ENCODE assay signal across 11 cellular contexts in the genomic region with DNA sequence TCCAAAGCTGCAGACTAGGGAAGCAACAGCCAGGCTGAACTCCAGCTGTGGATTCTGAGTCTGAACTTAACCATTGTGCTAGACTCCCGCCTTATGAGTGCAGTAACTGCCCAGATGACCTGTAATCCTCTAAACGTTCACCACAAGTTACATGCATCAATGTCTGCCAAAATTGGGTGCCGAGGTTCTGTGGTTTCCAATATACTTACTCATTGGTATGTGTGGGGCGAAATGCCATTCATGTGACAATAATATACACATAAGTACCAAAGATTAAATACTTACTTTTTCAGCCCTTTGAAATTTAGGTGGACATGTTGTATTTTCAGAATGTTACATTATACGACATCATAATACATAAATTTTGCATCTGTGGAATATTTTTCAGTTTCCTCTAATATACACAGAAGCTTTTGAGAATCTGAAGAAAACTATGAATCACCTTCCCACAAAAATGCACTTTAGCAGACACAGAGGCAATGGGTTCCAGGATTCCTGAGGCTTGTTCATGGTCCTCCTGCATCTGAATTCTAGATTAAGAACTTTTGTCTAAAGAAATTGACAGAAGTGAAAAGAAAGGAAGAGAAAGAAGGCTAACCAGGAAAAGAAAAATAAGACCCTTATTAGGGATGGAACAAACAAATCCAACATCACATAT. TPM values are rescaled to one million over a fixed set of nuclear protein-coding genes. Genes with fewer than 3 reads are reported as not detected.
DNase-seq lines count a peak whose midpoint lies in the region; ATAC-seq and TF ChIP-seq lines count a peak whose summit lies in the region.
"Had no signal": no experiment of that assay in that cellular context is flagged by ENCODE, and none has a peak within 500 bp of the region (broad histone marks: within the 10 kb centered on the region; RNA-seq: fewer than 3 reads in every experiment).

No MANE protein-coding gene starts in this region.

- no peaks in the 10 kb centered on the region for H3K79me2 ChIP-seq in HCT116 (ENCODE audit: insufficient read depth, low read length)

- CTCF ChIA-PET in HCT116 (lab: Charles Lee), result no interaction called here

- no peaks in the 10 kb centered on the region for H3K36me3 ChIP-seq in HCT116 (ENCODE audit: control insufficient read depth in 1 of 2, insufficient read depth in 2 of 2, low read length in 2 of 2)

- POLR2A ChIA-PET in HCT116 (lab: Charles Lee), result no interaction called here

- TF ChIP-seq CTCF in HCT116 (IDR thresholded peaks at IDR 0.05 in 2 of 3, conservative IDR thresholded peaks at IDR 0.05 in 1 of 3; ENCODE audit: borderline replicate concordance in 1 of 3, insufficient read depth in 1 of 3, low read depth in 2 of 3, low read length in 2 of 3), result no peak
- no peak for TF ChIP-seq CTCF in fibroblast of pulmonary artery (IDR thresholded peaks at IDR 0.05; ENCODE audit: low read length, missing control alignments)

- no peak for DNase-seq in HCT116 (ENCODE audit: low read depth, low spot score)
- peak; percentile 73 to 87 for DNase-seq in SW 1271 (lab: John Stamatoyannopoulos, UW)
- DNase-seq in fibroblast of pulmonary artery (ENCODE audit: low read depth), result peak; percentile 68
- peak; percentile 86 for DNase-seq in stromal cell of bone marrow (ENCODE audit: low read depth)
- DNase-seq in LoVo (ENCODE audit: low spot score), result no peak
- no peak for DNase-seq in posterior cingulate gyrus
- DNase-seq: activated CD4-positive, alpha-beta T cell treated with anti-CD3 and anti-CD28 coated beads for 4 hours; dorsolateral prefrontal cortex; NCI-H1048; NCI-H526 had no signal

- peaks cover 55% of the 10 kb centered on the region; the same call in 1 of the 2 replicates for H3K27me3 ChIP-seq in HCT116 (ENCODE audit: insufficient read depth, low read length)
- H3K27me3 ChIP-seq: dorsolateral prefrontal cortex had no signal

- H3K4me2 ChIP-seq in HCT116 (ENCODE audit: low read length), result no peak overlapping the region

- ATAC-seq in HCT116, result peak; percentile 44; the same call in 1 of the 2 replicates
- no peak for ATAC-seq in HG03521 (IDR thresholded peaks at IDR 0.05; ENCODE audit: unreplicated experiment)

- H3K9ac ChIP-seq in HCT116 (ENCODE audit: low read length), result no peak overlapping the region

- BruUV-seq in HCT116 (replicated peaks; lab: Mats Ljungman, UMichigan), result no TSS peak

- H3K4me3 ChIP-seq in HCT116 (replicated peaks in 1 of 2; ENCODE audit: low read depth in 1 of 2, low read length in 2 of 2) (no peak overlapping the region), fibroblast of pulmonary artery (replicated peaks; ENCODE audit: low read depth, low read length) (no peak overlapping the region)
- H3K4me3 ChIP-seq: dorsolateral prefrontal cortex had no signal

- no peak for TF ChIP-seq POLR2A in HCT116 (IDR thresholded peaks at IDR 0.05; ENCODE audit: borderline replicate concordance, extremely low read depth, insufficient read depth, insufficient read length)

- no peaks in the 10 kb centered on the region for H3K9me2 ChIP-seq in HCT116 (ENCODE audit: insufficient read depth)

- H2AFZ ChIP-seq in HCT116 (ENCODE audit: low read depth, low read length, poor library complexity, severe bottlenecking), result no peak overlapping the region

- no peak overlapping the region for H3K27ac ChIP-seq in HCT116 (ENCODE audit: low read depth, low read length)
- H3K27ac ChIP-seq: dorsolateral prefrontal cortex had no signal

- no peaks in the 10 kb centered on the region for H3K9me3 ChIP-seq in HCT116 (ENCODE audit: control insufficient read depth in 1 of 2, insufficient read depth in 1 of 2, low read depth in 1 of 2, low read length in 2 of 2)

- no peaks in the 10 kb centered on the region for H4K20me1 ChIP-seq in HCT116 (ENCODE audit: insufficient read depth)

- TF ChIP-seq RAD21 in HCT116 (IDR thresholded peaks at IDR 0.05; ENCODE audit: low read depth), result no peak

- intact Hi-C loops in HCT116 (cut with micrococcal nuclease) (no loop called here), posterior cingulate gyrus (cut with DNase I) (no loop called here)

- RAD21 ChIA-PET in HCT116 (lab: Charles Lee; ENCODE audit: low non-redundant PET in 1 of 2, low total read pairs in 2 of 2, uncharacterized antibody in 2 of 2, unreplicated experiment in 2 of 2), result no interaction called here

- no peaks in the 10 kb centered on the region for H3K4me1 ChIP-seq in HCT116 (ENCODE audit: control insufficient read depth in 1 of 2, insufficient read depth in 2 of 2, low read length in 2 of 2)

TF ChIP-seq in HCT116, 20 proteins besides CTCF, POLR2A, EP300 and RAD21:
- TF ChIP-seq, protein P1, sequence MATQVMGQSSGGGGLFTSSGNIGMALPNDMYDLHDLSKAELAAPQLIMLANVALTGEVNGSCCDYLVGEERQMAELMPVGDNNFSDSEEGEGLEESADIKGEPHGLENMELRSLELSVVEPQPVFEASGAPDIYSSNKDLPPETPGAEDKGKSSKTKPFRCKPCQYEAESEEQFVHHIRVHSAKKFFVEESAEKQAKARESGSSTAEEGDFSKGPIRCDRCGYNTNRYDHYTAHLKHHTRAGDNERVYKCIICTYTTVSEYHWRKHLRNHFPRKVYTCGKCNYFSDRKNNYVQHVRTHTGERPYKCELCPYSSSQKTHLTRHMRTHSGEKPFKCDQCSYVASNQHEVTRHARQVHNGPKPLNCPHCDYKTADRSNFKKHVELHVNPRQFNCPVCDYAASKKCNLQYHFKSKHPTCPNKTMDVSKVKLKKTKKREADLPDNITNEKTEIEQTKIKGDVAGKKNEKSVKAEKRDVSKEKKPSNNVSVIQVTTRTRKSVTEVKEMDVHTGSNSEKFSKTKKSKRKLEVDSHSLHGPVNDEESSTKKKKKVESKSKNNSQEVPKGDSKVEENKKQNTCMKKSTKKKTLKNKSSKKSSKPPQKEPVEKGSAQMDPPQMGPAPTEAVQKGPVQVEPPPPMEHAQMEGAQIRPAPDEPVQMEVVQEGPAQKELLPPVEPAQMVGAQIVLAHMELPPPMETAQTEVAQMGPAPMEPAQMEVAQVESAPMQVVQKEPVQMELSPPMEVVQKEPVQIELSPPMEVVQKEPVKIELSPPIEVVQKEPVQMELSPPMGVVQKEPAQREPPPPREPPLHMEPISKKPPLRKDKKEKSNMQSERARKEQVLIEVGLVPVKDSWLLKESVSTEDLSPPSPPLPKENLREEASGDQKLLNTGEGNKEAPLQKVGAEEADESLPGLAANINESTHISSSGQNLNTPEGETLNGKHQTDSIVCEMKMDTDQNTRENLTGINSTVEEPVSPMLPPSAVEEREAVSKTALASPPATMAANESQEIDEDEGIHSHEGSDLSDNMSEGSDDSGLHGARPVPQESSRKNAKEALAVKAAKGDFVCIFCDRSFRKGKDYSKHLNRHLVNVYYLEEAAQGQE (IDR thresholded peaks at IDR 0.05; ENCODE audit: low read depth), result no peak

RNA-seq across cellular contexts. Expression of a gene that starts 31.7 kb away (rescaled TPM):
- not detected for total RNA-seq in HCT116 (2021; ENCODE audit: unreplicated experiment)
- polyA plus RNA-seq in HCT116 (2012), result 0.08 and 0.22 TPM in 2 replicates

Comparison
In these comparisons a context has a peak if more than half of its experiments do, and no peak if none do; other contexts are left out.
1. DNase-seq: peak in SW 1271 (2 of 2), fibroblast of pulmonary artery (single experiment) and stromal cell of bone marrow (single experiment); none in HCT116 (single experiment), LoVo (single experiment) and posterior cingulate gyrus (0 of 10).